ENCODE assay signal across 1 cellular context in the genomic region with DNA sequence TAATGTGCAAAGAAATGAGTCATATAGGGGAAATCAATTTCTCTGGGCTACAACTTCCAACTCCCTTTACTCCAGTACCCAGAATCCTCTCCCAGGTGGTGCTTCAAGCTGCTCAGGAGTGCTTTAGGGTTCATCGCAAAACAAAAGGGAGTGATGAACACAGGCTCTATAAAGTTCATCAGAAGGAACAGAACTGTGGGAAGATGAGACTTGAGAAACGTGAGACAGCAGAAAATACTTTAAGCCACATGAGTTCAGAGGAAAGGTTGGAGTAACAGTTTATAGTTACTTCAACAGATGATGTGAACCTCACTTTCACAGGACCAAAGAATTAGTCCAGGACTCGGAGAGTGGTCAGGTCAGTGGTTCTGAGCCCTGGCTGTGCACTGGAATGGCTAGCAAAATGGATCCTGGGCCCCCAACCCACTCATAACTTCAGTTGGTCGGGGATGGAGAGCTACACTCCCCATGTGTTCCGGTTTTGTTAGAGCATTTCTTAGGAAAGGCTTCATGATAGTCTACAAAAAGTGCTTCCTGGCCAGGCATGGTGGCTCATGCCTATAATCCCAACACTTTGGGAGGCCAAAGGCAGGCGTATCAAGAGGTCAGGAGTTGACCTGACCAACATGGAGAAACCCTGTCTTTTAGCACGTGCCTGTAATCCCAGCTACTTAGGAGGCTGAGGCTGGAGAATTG.
A peak's percentile ranks its signal among the peaks of the same experiment; 100 is the strongest.
TF ChIP-seq lines count a peak whose summit lies in the region.

No MANE protein-coding gene starts in this region.

TF ChIP-seq in K562, 482 proteins besides CTCF, POLR2A, EP300 and RAD21 (continued from another document):
- TF ChIP-seq ZNF592 (IDR thresholded peaks at IDR 0.05) (0 out of 2 replicates have a peak, but pooled peaks have one; percentile 19), CCNT2 (IDR thresholded peaks at IDR 0.05; ENCODE audit: borderline replicate concordance, extremely low read depth, insufficient read length, low read depth, low read length) (no peak), HDGF (IDR thresholded peaks at IDR 0.05) (no peak), ATF4 (CRISPR knock-in tag; IDR thresholded peaks at IDR 0.05) (no peak), ZNF384 (IDR thresholded peaks at IDR 0.05; ENCODE audit: low read depth, low read length) (no peak), RREB1 (CRISPR knock-in tag; IDR thresholded peaks at IDR 0.05) (no peak), ADNP (tag; IDR thresholded peaks at IDR 0.05) (no peak)
TF ChIP-seq in K562: peak in this region for 8.
